13 cellular contexts compared by ENCODE assay signal in genomic region chr6:16658661-16659060, GRCh38.
A peak's percentile ranks its signal among the peaks of the same experiment; 100 is the strongest.
DNase-seq lines count a peak whose midpoint lies in the region; ATAC-seq and TF ChIP-seq lines count a peak whose summit lies in the region.
"Had no signal": no experiment of that assay in that cellular context is flagged by ENCODE, and none has a peak within 500 bp of the region (broad histone marks: within the 10 kb centered on the region; RNA-seq: fewer than 3 reads in every experiment).

No MANE protein-coding gene starts in this region.

- H2BK15ac ChIP-seq in mesenchymal stem cell (ENCODE audit: low read depth, poor library complexity, severe bottlenecking) = no peak overlapping the region

- H2AK5ac ChIP-seq in mesenchymal stem cell (ENCODE audit: low read length, severe bottlenecking) = no peak overlapping the region

- POLR2A ChIA-PET in activated CD8-positive, alpha-beta T cell treated with anti-CD3 and anti-CD28 coated beads for 36 hours (lab: Charles Lee) = interaction anchor here (1.0 to 6.5 kb wide), 10 partner anchors 30 to 175 kb away, joined by 3 to 41 read pairs (median 4); partner anchors contain the start of gene ATXN1
- POLR2A ChIA-PET in A673 (lab: Charles Lee; ENCODE audit: low non-redundant PET) = no interaction called here

- H2BK120ac ChIP-seq in mesenchymal stem cell (ENCODE audit: low read depth, low read length) = no peak overlapping the region

- CTCF ChIA-PET in activated CD8-positive, alpha-beta T cell treated with anti-CD3 and anti-CD28 coated beads for 36 hours (lab: Charles Lee) = interaction anchor here (0.7 to 3.0 kb wide), 14 partner anchors 9 to 327 kb away, joined by 3 to 31 read pairs (median 5); partner anchors contain the start of gene ATXN1
- CTCF ChIA-PET in A673 (lab: Charles Lee) = no interaction called here

- peak overlapping the region; percentile 91 for H3K27ac Mint-ChIP-seq in activated naive CD4-positive, alpha-beta T cell treated with anti-CD3 and anti-CD28 coated beads, Interleukin-2, amount 50 U/mL, for 24 hours
- H3K27ac Mint-ChIP-seq in activated CD8-positive, alpha-beta T cell treated with anti-CD3 and anti-CD28 coated beads for 36 hours = peak overlapping the region; percentile 88
- H3K27ac Mint-ChIP-seq in stimulated activated naive B cell treated with anti-CD40 and anti-IgM and Interleukin-4, amounts not matched to agents 10 μg/mL and 1 μg/mL and 100 μg/mL, for 72 hours = peak overlapping the region; percentile 93

- no peak for ATAC-seq in activated CD8-positive, alpha-beta T cell treated with anti-CD3 and anti-CD28 coated beads for 36 hours
- ATAC-seq in stimulated activated naive B cell treated with anti-CD40 and anti-IgM and Interleukin-4, amounts not matched to agents 10 μg/mL and 1 μg/mL and 100 μg/mL, for 72 hours (replicated peaks) = no peak

- H3K27me3 ChIP-seq in A673 (replicated peaks; ENCODE audit: insufficient read depth, low read depth, low read length, poor library complexity) = no peaks in the 10 kb centered on the region
- no peaks in the 10 kb centered on the region for H3K27me3 ChIP-seq in mesenchymal stem cell (ENCODE audit: control insufficient read depth in 1 of 2, insufficient read depth in 1 of 2, low read length in 2 of 2)

- 98% methylated on average over 2 of the region's 5 CpGs for WGBS in mesenchymal stem cell

- peak overlapping the region; percentile 67 for H3K4me3 Mint-ChIP-seq in activated naive CD4-positive, alpha-beta T cell treated with anti-CD3 and anti-CD28 coated beads, Interleukin-2, amount 50 U/mL, for 24 hours
- H3K4me3 Mint-ChIP-seq in activated CD8-positive, alpha-beta T cell treated with anti-CD3 and anti-CD28 coated beads for 36 hours = peak overlapping the region; percentile 42
- H3K4me3 Mint-ChIP-seq in stimulated activated naive B cell treated with anti-CD40 and anti-IgM and Interleukin-4, amounts not matched to agents 10 μg/mL and 1 μg/mL and 100 μg/mL, for 72 hours = peak overlapping the region in 1 of 2 donors; percentile 6

- no peak overlapping the region for H4K8ac ChIP-seq in mesenchymal stem cell (ENCODE audit: low read length)

- H3K9me3 Mint-ChIP-seq in activated naive CD4-positive, alpha-beta T cell treated with anti-CD3 and anti-CD28 coated beads, Interleukin-2, amount 50 U/mL, for 24 hours = no peaks in the 10 kb centered on the region
- H3K9me3 Mint-ChIP-seq in activated CD8-positive, alpha-beta T cell treated with anti-CD3 and anti-CD28 coated beads for 36 hours = peaks cover 10% of the 10 kb centered on the region
- H3K9me3 Mint-ChIP-seq in stimulated activated naive B cell treated with anti-CD40 and anti-IgM and Interleukin-4, amounts not matched to agents 10 μg/mL and 1 μg/mL and 100 μg/mL, for 72 hours = no peaks in the 10 kb centered on the region

- H3K36me3 ChIP-seq in A673 (ENCODE audit: insufficient read depth, low read length, poor library complexity, severe bottlenecking) = no peaks in the 10 kb centered on the region
- peaks cover 7 to 32% of the 10 kb centered on the region in 2 experiments for H3K36me3 ChIP-seq in mesenchymal stem cell (ENCODE audit: control insufficient read depth in 1 of 2, insufficient read depth in 2 of 2, low read depth in 1 of 2, low read length in 2 of 2)

- peaks cover 5% of the 10 kb centered on the region for H3K79me1 ChIP-seq in mesenchymal stem cell (replicated peaks; ENCODE audit: low read length, poor library complexity, severe bottlenecking)

- H3K27ac ChIP-seq in A673 (ENCODE audit: low read depth, low read length, poor library complexity, severe bottlenecking) = no peak overlapping the region
- no peak overlapping the region for H3K27ac ChIP-seq in mesenchymal stem cell (ENCODE audit: low read length, poor library complexity, severe bottlenecking)
- H3K27ac ChIP-seq: coronary artery had no signal

- H3K9ac ChIP-seq in mesenchymal stem cell (ENCODE audit: low read length) = no peak overlapping the region

- no peaks in the 10 kb centered on the region for H3K27me3 Mint-ChIP-seq in activated naive CD4-positive, alpha-beta T cell treated with anti-CD3 and anti-CD28 coated beads, Interleukin-2, amount 50 U/mL, for 24 hours
- H3K27me3 Mint-ChIP-seq in activated CD8-positive, alpha-beta T cell treated with anti-CD3 and anti-CD28 coated beads for 36 hours = no peaks in the 10 kb centered on the region
- no peaks in the 10 kb centered on the region for H3K27me3 Mint-ChIP-seq in stimulated activated naive B cell treated with anti-CD40 and anti-IgM and Interleukin-4, amounts not matched to agents 10 μg/mL and 1 μg/mL and 100 μg/mL, for 72 hours

- DNase-seq in activated naive CD4-positive, alpha-beta T cell treated with anti-CD3 and anti-CD28 coated beads, Interleukin-2, amount 50 U/mL, for 16 hours = no peak
- no peak for DNase-seq in activated CD8-positive, alpha-beta T cell treated with anti-CD3 and anti-CD28 coated beads for 36 hours
- peak; percentile 91 for DNase-seq in left kidney (ENCODE audit: low read depth, low spot score)
- no peak for DNase-seq in stimulated activated naive B cell treated with anti-CD40 and anti-IgM and Interleukin-4, amounts not matched to agents 10 μg/mL and 1 μg/mL and 100 μg/mL, for 72 hours
- DNase-seq in A673 (ENCODE audit: low spot score) = no peak
- no peak for DNase-seq in mesenchymal stem cell
- DNase-seq in NCI-H1048 (lab: John Stamatoyannopoulos, UW) = no peak
- DNase-seq: anterior cingulate cortex; erythroblast; NCI-H2171 treated with DMSO at 0.1 percent for 48 hours; stimulated activated CD4-positive, alpha-beta T cell treated with anti-CD3 and anti-CD28 coated beads, Interleukin-12 subunit alpha, Interleukin-12 subunit beta, amount 100 ng/mL, for 4 hours had no signal

- no peak overlapping the region for H3K4me3 ChIP-seq in A673 (ENCODE audit: low read depth, low read length, poor library complexity, severe bottlenecking)
- H3K4me3 ChIP-seq in mesenchymal stem cell (ENCODE audit: insufficient read depth in 1 of 2, low read depth in 1 of 2, low read length in 2 of 2) = no peak overlapping the region
- H3K4me3 ChIP-seq: coronary artery had no signal

- intact Hi-C loops in activated CD8-positive, alpha-beta T cell treated with anti-CD3 and anti-CD28 coated beads for 36 hours (cut with micrococcal nuclease) = loop anchor here (2.0 to 10.0 kb wide), 5 partner anchors 39 to 174 kb away; no protein-coding TSS in a partner anchor
- intact Hi-C loops in A673 (cut with micrococcal nuclease; ENCODE audit: unreplicated experiment) = no loop called here

- no peak overlapping the region for H3K18ac ChIP-seq in mesenchymal stem cell (ENCODE audit: low read depth in 1 of 2, low read length in 2 of 2)

- peak overlapping the region in 1 of 2 experiments; percentile 10 for H3K4ac ChIP-seq in mesenchymal stem cell (ENCODE audit: low read depth in 1 of 2, low read length in 2 of 2)

- no TSS peak for BruUV-seq in A673 (replicated peaks; lab: Mats Ljungman, UMichigan)

- H2BK12ac ChIP-seq in mesenchymal stem cell (ENCODE audit: low read length in 2 of 2) = no peak overlapping the region

- H3K23ac ChIP-seq in mesenchymal stem cell (ENCODE audit: low read length in 2 of 2) = no peak overlapping the region

- H3K36me3 Mint-ChIP-seq in activated naive CD4-positive, alpha-beta T cell treated with anti-CD3 and anti-CD28 coated beads, Interleukin-2, amount 50 U/mL, for 24 hours = peaks cover 17% of the 10 kb centered on the region
- H3K36me3 Mint-ChIP-seq in activated CD8-positive, alpha-beta T cell treated with anti-CD3 and anti-CD28 coated beads for 36 hours (ENCODE audit: low read depth) = peaks cover 48% of the 10 kb centered on the region
- peaks cover 39 to 41% of the 10 kb centered on the region in 2 donors for H3K36me3 Mint-ChIP-seq in stimulated activated naive B cell treated with anti-CD40 and anti-IgM and Interleukin-4, amounts not matched to agents 10 μg/mL and 1 μg/mL and 100 μg/mL, for 72 hours

- no peak overlapping the region for H2BK5ac ChIP-seq in mesenchymal stem cell (ENCODE audit: low read depth, low read length, poor library complexity, severe bottlenecking)

- H3K9me3 ChIP-seq in A673 (ENCODE audit: low read depth, low read length, poor library complexity, severe bottlenecking) = no peaks in the 10 kb centered on the region
- peaks cover 9% of the 10 kb centered on the region for H3K9me3 ChIP-seq in mesenchymal stem cell (ENCODE audit: control insufficient read depth, low read length)

- H3K4me1 ChIP-seq in A673 (ENCODE audit: insufficient read depth, low read length, poor library complexity, severe bottlenecking) = no peaks in the 10 kb centered on the region
- no peaks in the 10 kb centered on the region for H3K4me1 ChIP-seq in mesenchymal stem cell (ENCODE audit: control insufficient read depth, insufficient read depth, low read depth, low read length)

- H3K4me1 Mint-ChIP-seq in activated naive CD4-positive, alpha-beta T cell treated with anti-CD3 and anti-CD28 coated beads, Interleukin-2, amount 50 U/mL, for 24 hours = peaks cover 46% of the 10 kb centered on the region
- peaks cover 72% of the 10 kb centered on the region for H3K4me1 Mint-ChIP-seq in activated CD8-positive, alpha-beta T cell treated with anti-CD3 and anti-CD28 coated beads for 36 hours (ENCODE audit: low read depth)
- H3K4me1 Mint-ChIP-seq in stimulated activated naive B cell treated with anti-CD40 and anti-IgM and Interleukin-4, amounts not matched to agents 10 μg/mL and 1 μg/mL and 100 μg/mL, for 72 hours = peaks cover 33 to 47% of the 10 kb centered on the region in 2 donors

- H3K4me2 ChIP-seq in mesenchymal stem cell (ENCODE audit: low read length, poor library complexity, severe bottlenecking) = no peak overlapping the region

- H2AFZ ChIP-seq in mesenchymal stem cell (ENCODE audit: low read depth, low read length) = no peak overlapping the region

- no peak for TF ChIP-seq CTCF in activated CD8-positive, alpha-beta T cell treated with anti-CD3 and anti-CD28 coated beads for 36 hours (IDR thresholded peaks at IDR 0.05)
- no peak for TF ChIP-seq CTCF in A673 (conservative IDR thresholded peaks at IDR 0.05; ENCODE audit: low read depth, low read length)

- no peak overlapping the region for H3K14ac ChIP-seq in mesenchymal stem cell (ENCODE audit: low read length in 2 of 2)

- no peak overlapping the region for H4K91ac ChIP-seq in mesenchymal stem cell (ENCODE audit: low read length)
